7 cellular contexts compared by ENCODE assay signal in genomic region chr16:69951017-69951671, GRCh38. TPM values are rescaled to one million over a fixed set of nuclear protein-coding genes. Genes with fewer than 3 reads are reported as not detected.
DNase-seq lines count a peak whose midpoint lies in the region; ATAC-seq, FAIRE-seq and TF ChIP-seq lines count a peak whose summit lies in the region.
"Not testable (repeated sequence)": the region's sequence is repeated elsewhere in the genome, so short reads cannot be mapped to it uniquely, and the experiment has no call there.

Gene CLEC18A, plus strand, starts transcription at chr16:69951334. Its CDS starts 33 bp downstream, at chr16:69951367.

- not testable (repeated sequence) for H3K36me3 ChIP-seq in IMR-90 (ENCODE audit: control insufficient read depth, insufficient read depth, low read length); kidney epithelial cell (ENCODE audit: control insufficient read depth, insufficient read depth, low read length); pancreas; testis (ENCODE audit: low read depth, missing control alignments)

- H4K20me1 ChIP-seq in IMR-90 (ENCODE audit: insufficient read depth, low read length), result not testable (repeated sequence)

- not testable (repeated sequence) for H3K14ac ChIP-seq in IMR-90 (replicated peaks; ENCODE audit: low read depth, low read length)

- no CpG with 5 or more reads among the region's 26 CpGs for WGBS in IMR-90 (ENCODE audit: extremely low coverage in 2 of 2, insufficient read length in 1 of 2), 2 experiments
- WGBS in pancreas, 2 donors, result 55 to 84% methylated on average over 3 to 10 of the region's 26 CpGs
- WGBS in testis, 2 donors, result 60% methylated on average over 3 of the region's 26 CpGs; no CpG with 5 or more reads in 1 of the 2 donors

- H2AK5ac ChIP-seq in IMR-90 (ENCODE audit: low read depth, low read length), result not testable (repeated sequence)

- H3K27ac Mint-ChIP-seq in activated naive CD8-positive, alpha-beta T cell treated with anti-CD3 and anti-CD28 coated beads, Interleukin-2, amount 10 ng/mL, durations not matched to agents 7 days and 5 days, result not testable (repeated sequence)

- H2BK15ac ChIP-seq in IMR-90 (ENCODE audit: low read depth, low read length), result not testable (repeated sequence)

- not testable (repeated sequence) for BruUV-seq in IMR-90 (replicated peaks; lab: Mats Ljungman, UMichigan)

- in situ Hi-C loops in IMR-90 (cut with MboI; ENCODE audit: low sequenced_read_pairs), result not testable (repeated sequence)

- POLR2A ChIA-PET in IMR-90 (lab: Charles Lee; ENCODE audit: unreplicated experiment); activated naive CD8-positive, alpha-beta T cell treated with anti-CD3 and anti-CD28 coated beads, Interleukin-2, amount 10 ng/mL, durations not matched to agents 7 days and 5 days (lab: Charles Lee): not testable (repeated sequence)

- intact Hi-C loops in IMR-90 (cut with micrococcal nuclease); pancreas (cut with DNase I); testis (cut with DNase I; ENCODE audit: low total_unique reads): not testable (repeated sequence)

- H2BK20ac ChIP-seq in IMR-90 (ENCODE audit: low read depth, low read length), result not testable (repeated sequence)

- H4K91ac ChIP-seq in IMR-90 (ENCODE audit: insufficient read depth, low read depth, low read length), result not testable (repeated sequence)

- H2BK120ac ChIP-seq in IMR-90 (ENCODE audit: low read depth, low read length), result not testable (repeated sequence)

- not testable (repeated sequence) for FAIRE-seq in pancreas (lab: Jason Lieb, UNC)

- not testable (repeated sequence) for H3K9me3 Mint-ChIP-seq in activated naive CD8-positive, alpha-beta T cell treated with anti-CD3 and anti-CD28 coated beads, Interleukin-2, amount 10 ng/mL, durations not matched to agents 7 days and 5 days

- H3K9me3 ChIP-seq in IMR-90 (ENCODE audit: control insufficient read depth, insufficient read depth, low read length); pancreas; testis: not testable (repeated sequence)

- H3K23ac ChIP-seq in IMR-90 (ENCODE audit: low read depth, low read length), result not testable (repeated sequence)

- not testable (repeated sequence) for H4K5ac ChIP-seq in IMR-90 (ENCODE audit: low read depth, low read length)

- TF ChIP-seq RAD21 in IMR-90 (IDR thresholded peaks at IDR 0.05; ENCODE audit: low read length), result not testable (repeated sequence)

- dilution Hi-C loops in IMR-90 (cut with HindIII; ENCODE audit: low sequenced_read_pairs, unreplicated experiment), result not testable (repeated sequence)

- not testable (repeated sequence) for H3K56ac ChIP-seq in IMR-90 (ENCODE audit: extremely low read depth, insufficient read depth, low read length)

- not testable (repeated sequence) for H3K4me2 ChIP-seq in IMR-90 (ENCODE audit: low read depth, low read length)

- H3K4me3 ChIP-seq in IMR-90 (ENCODE audit: insufficient read depth, low read depth, low read length); kidney epithelial cell (ENCODE audit: low read depth, low read length); pancreas; testis: not testable (repeated sequence)

- TF ChIP-seq CTCF in IMR-90 (conservative IDR thresholded peaks at IDR 0.05; ENCODE audit: low read depth, low read length); kidney epithelial cell (IDR thresholded peaks at IDR 0.05; ENCODE audit: insufficient read depth, low read length, poor library complexity, severe bottlenecking); pancreas (IDR thresholded peaks at IDR 0.05); testis (IDR thresholded peaks at IDR 0.05): not testable (repeated sequence)

- H3K18ac ChIP-seq in IMR-90 (ENCODE audit: low read depth, low read length), result not testable (repeated sequence)

- not testable (repeated sequence) for H3K4me1 ChIP-seq in IMR-90 (ENCODE audit: control insufficient read depth, insufficient read depth, low read length); pancreas; testis

- peak; percentile 84 for ATAC-seq in IMR-90 (ENCODE audit: low read depth)
- peak; percentile 18 for ATAC-seq in activated naive CD8-positive, alpha-beta T cell treated with anti-CD3 and anti-CD28 coated beads, Interleukin-2, amount 10 ng/mL, durations not matched to agents 7 days and 5 days (ENCODE audit: low read depth)
- peak; percentile 50 for ATAC-seq in esophagus mucosa
- peak in 3 of 4 donors; percentile 30 to 33 (median 32) for ATAC-seq in pancreas

- not testable (repeated sequence) for H3K36me3 Mint-ChIP-seq in activated naive CD8-positive, alpha-beta T cell treated with anti-CD3 and anti-CD28 coated beads, Interleukin-2, amount 10 ng/mL, durations not matched to agents 7 days and 5 days

- not testable (repeated sequence) for H3K27me3 ChIP-seq in IMR-90 (ENCODE audit: control insufficient read depth, insufficient read depth, low read length); kidney epithelial cell (ENCODE audit: control insufficient read depth, insufficient read depth, low read length); pancreas; testis

- H3K4me1 Mint-ChIP-seq in activated naive CD8-positive, alpha-beta T cell treated with anti-CD3 and anti-CD28 coated beads, Interleukin-2, amount 10 ng/mL, durations not matched to agents 7 days and 5 days, result not testable (repeated sequence)

- not testable (repeated sequence) for H3K9me1 ChIP-seq in IMR-90 (ENCODE audit: insufficient read depth, low read length)

- not testable (repeated sequence) for H4K8ac ChIP-seq in IMR-90 (ENCODE audit: low read depth in 2 of 2, low read length in 2 of 2)

- not testable (repeated sequence) for H3K27me3 Mint-ChIP-seq in activated naive CD8-positive, alpha-beta T cell treated with anti-CD3 and anti-CD28 coated beads, Interleukin-2, amount 10 ng/mL, durations not matched to agents 7 days and 5 days

- not testable (repeated sequence) for H2AFZ ChIP-seq in IMR-90 (replicated peaks; ENCODE audit: low read length, poor library complexity)

- not testable (repeated sequence) for DNase-seq in IMR-90; activated naive CD8-positive, alpha-beta T cell treated with anti-CD3 and anti-CD28 coated beads, Interleukin-2, amount 10 ng/mL, durations not matched to agents 7 days and 5 days; kidney epithelial cell (ENCODE audit: low read depth); pancreas; testis
- DNase-seq in mesenteric fat pad (ENCODE audit: low spot score), result peak; percentile 71

- not testable (repeated sequence) for H2BK5ac ChIP-seq in IMR-90 (ENCODE audit: low read depth, low read length, poor library complexity, severe bottlenecking)

- H3K79me1 ChIP-seq in IMR-90 (ENCODE audit: low read depth in 1 of 2, low read length in 2 of 2), result not testable (repeated sequence)

- not testable (repeated sequence) for H3K4me3 Mint-ChIP-seq in activated naive CD8-positive, alpha-beta T cell treated with anti-CD3 and anti-CD28 coated beads, Interleukin-2, amount 10 ng/mL, durations not matched to agents 7 days and 5 days

- CTCF ChIA-PET in IMR-90 (lab: Yijun Ruan, JAX), result not testable (repeated sequence)

- not testable (repeated sequence) for H3K27ac ChIP-seq in IMR-90 (ENCODE audit: insufficient read depth, low read length); pancreas; testis

- H3K4ac ChIP-seq in IMR-90 (ENCODE audit: low read depth, low read length), result not testable (repeated sequence)

- not testable (repeated sequence) for H3K9ac ChIP-seq in IMR-90 (ENCODE audit: low read depth, low read length)

- H2AK9ac ChIP-seq in IMR-90 (replicated peaks; ENCODE audit: low read depth, low read length, poor library complexity), result not testable (repeated sequence)

- not testable (repeated sequence) for TF ChIP-seq POLR2A in IMR-90 (IDR thresholded peaks at IDR 0.05; ENCODE audit: low read depth, low read length); testis (IDR thresholded peaks at IDR 0.05)

RNA-seq across cellular contexts. Expression of gene CLEC18A, which starts in this region (rescaled TPM):
- under 0.01 TPM in 1 of 2 replicates, not detected in the other for total RNA-seq in IMR-90 (2012; rRNA removed)
- 0.04 TPM in 1 of 2 replicates, not detected in the other for polyA plus RNA-seq in IMR-90 (2012; rRNA removed)
- 0.02 TPM in 1 of 2 replicates, not detected in the other for polyA plus RNA-seq in IMR-90 (2012; cell fraction: cytosol; rRNA removed)
- 0.41 and 0.85 TPM in 2 replicates for polyA plus RNA-seq in IMR-90 (2012; cell fraction: nucleus; rRNA removed; ENCODE audit: low replicate concordance)
- under 1 TPM; 0.68 to 0.91 TPM for total RNA-seq in activated naive CD8-positive, alpha-beta T cell treated with anti-CD3 and anti-CD28 coated beads, Interleukin-2, amount 10 ng/mL, durations not matched to agents 7 days and 5 days
- total RNA-seq in esophagus mucosa, result 0.36 TPM
- total RNA-seq in kidney epithelial cell, result 11.6 and 18.9 TPM in 2 replicates
- 0.61 TPM for total RNA-seq in mesenteric fat pad
- total RNA-seq in pancreas, result 1 to 10 TPM in 1 of 6 donors, under 1 TPM in 5; 0.28 to 1.6 (median 0.35) TPM
- polyA plus RNA-seq in pancreas, result 1 to 10 TPM; 2.2 to 5.5 TPM
- 10 to 100 TPM; 12.6 to 15.7 TPM for total RNA-seq in testis
- 10.0 TPM for polyA plus RNA-seq in testis (ENCODE audit: insufficient read depth, low read depth, low replicate concordance)

Comparison
In these comparisons a context has a peak if more than half of its experiments do, and no peak if none do; other contexts are left out.
1. Peak in ATAC-seq in IMR-90; RNA of the gene not detected or under 1 TPM.
2. Peak in ATAC-seq in activated naive CD8-positive, alpha-beta T cell treated with anti-CD3 and anti-CD28 coated beads, Interleukin-2, amount 10 ng/mL, durations not matched to agents 7 days and 5 days; RNA of the gene not detected or under 1 TPM.
3. Peak in ATAC-seq in esophagus mucosa; RNA of the gene not detected or under 1 TPM.
4. Peak in DNase-seq in mesenteric fat pad; RNA of the gene not detected or under 1 TPM.
5. ATAC-seq: peak in every context shown above with its lines; median percentile 84 in IMR-90; 50 in esophagus mucosa; 32 in pancreas; 18 in activated naive CD8-positive, alpha-beta T cell treated with anti-CD3 and anti-CD28 coated beads, Interleukin-2, amount 10 ng/mL, durations not matched to agents 7 days and 5 days.